In the genomic region with DNA sequence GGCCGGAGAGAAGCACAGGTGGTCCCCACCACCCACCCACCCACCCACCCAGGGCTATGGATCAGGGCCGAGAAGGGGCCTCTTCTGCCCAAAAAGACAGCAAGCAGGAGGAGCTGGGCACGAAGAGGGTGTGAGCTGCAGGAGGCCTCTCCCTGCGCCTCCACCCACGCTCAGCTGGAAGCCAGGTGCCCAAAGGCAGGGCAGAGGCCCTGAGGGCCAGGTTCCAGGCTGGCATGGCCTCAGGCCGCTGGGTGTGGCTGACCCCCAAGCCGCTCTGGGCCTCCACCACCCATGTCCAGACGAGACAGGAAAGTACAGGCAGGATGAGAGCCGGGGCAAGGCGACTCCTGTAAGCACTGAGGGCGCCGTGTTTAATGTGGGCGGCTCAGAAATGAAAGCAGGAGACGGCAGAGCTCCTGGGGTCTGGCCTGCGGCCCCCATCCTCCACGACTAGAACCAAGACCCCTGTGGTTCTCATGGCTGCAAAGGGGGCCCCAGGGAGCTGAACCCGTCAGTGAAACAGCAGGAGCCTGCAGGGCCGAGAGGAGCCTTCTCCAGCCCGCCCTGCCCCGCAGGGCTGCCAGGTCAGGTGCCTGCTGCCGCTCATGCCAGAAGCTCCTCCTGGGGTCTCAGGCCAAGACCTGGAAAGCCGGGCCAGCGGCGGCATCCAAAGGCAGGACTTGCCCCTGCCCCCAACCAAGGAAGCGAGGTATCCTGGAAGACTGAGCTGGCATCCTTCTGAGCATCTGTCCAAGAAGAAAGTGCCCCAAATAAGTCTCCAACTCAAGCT, we compare ENCODE assay signal across 22 cellular contexts. TPM values are rescaled to one million over a fixed set of nuclear protein-coding genes. Genes with fewer than 3 reads are reported as not detected.
A peak's percentile ranks its signal among the peaks of the same experiment; 100 is the strongest.
DNase-seq lines count a peak whose midpoint lies in the region; ATAC-seq, FAIRE-seq and TF ChIP-seq lines count a peak whose summit lies in the region.
"Had no signal": no experiment of that assay in that cellular context is flagged by ENCODE, and none has a peak within 500 bp of the region (broad histone marks: within the 10 kb centered on the region; RNA-seq: fewer than 3 reads in every experiment).

No MANE protein-coding gene starts in this region.

- H3K4me1 ChIP-seq in HepG2 (ENCODE audit: insufficient read depth, low read length), result peaks cover 3% of the 10 kb centered on the region; the same call in 1 of the 2 replicates
- no peaks in the 10 kb centered on the region for H3K4me1 ChIP-seq in right lobe of liver
- H3K4me1 ChIP-seq in keratinocyte (ENCODE audit: control insufficient read depth, extremely low read depth, insufficient read depth, low read length), result peaks cover 7% of the 10 kb centered on the region
- H3K4me1 ChIP-seq in heart left ventricle, result peaks cover 0 to 2% (median 0%) of the 10 kb centered on the region in 12 donors
- H3K4me1 ChIP-seq: BLaER1, SJCRH30 had no signal

- H3K27me3 Mint-ChIP-seq in natural killer cell (ENCODE audit: low read depth in 2 of 2), result no peaks in the 10 kb centered on the region

- no peak overlapping the region for H3K4me2 ChIP-seq in HepG2 (ENCODE audit: low read depth, low read length)
- peak overlapping the region; percentile 8 for H3K4me2 ChIP-seq in keratinocyte (ENCODE audit: control insufficient read depth, extremely low read depth, insufficient read depth, low read depth, low read length)
- H3K4me2 ChIP-seq: BLaER1 had no signal

- no peak for TF ChIP-seq RAD21 in HepG2 (CRISPR knock-in tag; IDR thresholded peaks at IDR 0.05)

- intact Hi-C loops in HepG2 (cut with micrococcal nuclease; ENCODE audit: unreplicated experiment), result no loop called here
- intact Hi-C loops in right lobe of liver (cut with DNase I), result no loop called here
- intact Hi-C loops in natural killer cell (cut with micrococcal nuclease), result no loop called here
- intact Hi-C loops in heart left ventricle (cut with DNase I), result no loop called here

- no peak for DNase-seq in HepG2 (ENCODE audit: low spot score)
- DNase-seq in right lobe of liver, result no peak
- DNase-seq in RWPE1 (ENCODE audit: low spot score), result peak; percentile 42
- DNase-seq in keratinocyte (ENCODE audit: low read depth, low spot score), result no peak
- no peak for DNase-seq in islet precursor cell
- DNase-seq in natural killer cell, result no peak
- DNase-seq in heart left ventricle, result no peak
- DNase-seq: CD4-positive, CD25-positive, alpha-beta regulatory T cell; Kasumi-1; NCI-H2029 treated with DMSO at 0.1 percent for 48 hours; NCI-H446 treated with DMSO at 0.1 percent for 48 hours; NCI-H526 treated with DMSO at 0.1 percent for 48 hours; SJCRH30 had no signal

- no peaks in the 10 kb centered on the region for H3K9me1 ChIP-seq in keratinocyte (ENCODE audit: control insufficient read depth, extremely low read depth, insufficient read depth, low read length)

- no peak for TF ChIP-seq EP300 in HepG2 (IDR thresholded peaks at IDR 0.05; ENCODE audit: low read depth in 2 of 2, low read length in 2 of 2)
- no peak for TF ChIP-seq EP300 in HepG2 (CRISPR knock-in tag; IDR thresholded peaks at IDR 0.05; ENCODE audit: borderline replicate concordance)

- H3K79me2 ChIP-seq in HepG2 (ENCODE audit: insufficient read depth, low read length) (no peaks in the 10 kb centered on the region), keratinocyte (ENCODE audit: control insufficient read depth, insufficient read depth, low read length) (no peaks in the 10 kb centered on the region)

- no peaks in the 10 kb centered on the region for H3K36me3 ChIP-seq in HepG2 (replicated peaks in 1 of 2; ENCODE audit: control insufficient read depth in 1 of 2, insufficient read depth in 2 of 2, low read length in 2 of 2)
- no peaks in the 10 kb centered on the region for H3K36me3 ChIP-seq in right lobe of liver
- no peaks in the 10 kb centered on the region for H3K36me3 ChIP-seq in keratinocyte (ENCODE audit: control insufficient read depth in 2 of 2, extremely low read depth in 1 of 2, insufficient read depth in 2 of 2, low read length in 2 of 2)
- H3K36me3 ChIP-seq in heart left ventricle, result no peaks in the 10 kb centered on the region
- H3K36me3 ChIP-seq: SJCRH30 had no signal

- ATAC-seq in HepG2, result no peak
- no peak for ATAC-seq in right lobe of liver
- ATAC-seq in natural killer cell, result no peak
- no peak for ATAC-seq in heart left ventricle
- ATAC-seq: K562, Right ventricle myocardium inferior, SK-N-SH treated with all-trans-retinoic acid at 6 μM for 48 hours had no signal

- H3K4me1 Mint-ChIP-seq in natural killer cell, result no peaks in the 10 kb centered on the region
- H3K4me1 Mint-ChIP-seq: CD4-positive, CD25-positive, alpha-beta regulatory T cell had no signal

- H3K9me3 Mint-ChIP-seq in natural killer cell, result no peaks in the 10 kb centered on the region

- H3K36me3 Mint-ChIP-seq in natural killer cell, result no peaks in the 10 kb centered on the region
- H3K36me3 Mint-ChIP-seq: CD4-positive, CD25-positive, alpha-beta regulatory T cell had no signal

- FAIRE-seq in HepG2 (lab: Jason Lieb, UNC), result no peak
- no peak for FAIRE-seq in keratinocyte (lab: Jason Lieb, UNC)
- FAIRE-seq: A204.1, D721Med, GM19239, H1, K562, RCC 7860 had no signal

- POLR2A ChIA-PET in HepG2 (lab: Yijun Ruan, JAX) (no interaction called here), RWPE1 (lab: Yijun Ruan, JAX; ENCODE audit: low non-redundant PET) (no interaction called here)

- H3K4me3 Mint-ChIP-seq in natural killer cell, result no peak overlapping the region
- H3K4me3 Mint-ChIP-seq: CD4-positive, CD25-positive, alpha-beta regulatory T cell had no signal

- H3K9ac ChIP-seq in HepG2 (ENCODE audit: insufficient read depth, low read depth, low read length) (no peak overlapping the region), keratinocyte (ENCODE audit: control insufficient read depth, extremely low read depth, insufficient read depth, low read length) (no peak overlapping the region)
- H3K9ac ChIP-seq: BLaER1 had no signal

- dilution Hi-C loops in keratinocyte (cut with MboI; ENCODE audit: extremely low pct_ligation_motif_present, low sequenced_read_pairs), result no loop called here

- no peak for TF ChIP-seq CTCF in HepG2 (CRISPR knock-in tag; IDR thresholded peaks at IDR 0.05)
- no peak for TF ChIP-seq CTCF in right lobe of liver (IDR thresholded peaks at IDR 0.05)
- TF ChIP-seq CTCF in RWPE1 (conservative IDR thresholded peaks at IDR 0.05; ENCODE audit: low read depth), result no peak
- TF ChIP-seq CTCF in keratinocyte (optimal IDR thresholded peaks at IDR 0.05 in 1 of 3, IDR thresholded peaks at IDR 0.05 in 1 of 3, conservative IDR thresholded peaks at IDR 0.05 in 1 of 3; ENCODE audit: extremely low read depth in 1 of 3, insufficient read depth in 2 of 3, low read length in 3 of 3), result no peak
- TF ChIP-seq CTCF in natural killer cell (IDR thresholded peaks at IDR 0.05), result no peak
- TF ChIP-seq CTCF in heart left ventricle (IDR thresholded peaks at IDR 0.05), result no peak

- H3K4me3 ChIP-seq in HepG2 (replicated peaks in 1 of 3; ENCODE audit: insufficient read depth in 1 of 3, low read depth in 2 of 3, low read length in 3 of 3), result no peak overlapping the region
- no peak overlapping the region for H3K4me3 ChIP-seq in right lobe of liver
- H3K4me3 ChIP-seq in keratinocyte (ENCODE audit: control insufficient read depth in 2 of 3, extremely low read depth in 1 of 3, insufficient read depth in 2 of 3, low read depth in 1 of 3, low read length in 3 of 3), result no peak overlapping the region
- no peak overlapping the region for H3K4me3 ChIP-seq in heart left ventricle
- H3K4me3 ChIP-seq: BLaER1, K562, SJCRH30 had no signal

- CTCF ChIA-PET in HepG2 (lab: Yijun Ruan, JAX; ENCODE audit: low intra/inter-chr PET ratio, low total read pairs), result no interaction called here
- CTCF ChIA-PET in RWPE1 (lab: Yijun Ruan, JAX), result interaction anchor here (0.7 to 1.8 kb wide), 4 partner anchors 51 to 102 kb away, joined by 4 to 9 read pairs (median 6); no protein-coding TSS in a partner anchor

- peaks cover 7% of the 10 kb centered on the region; the same call in 1 of the 2 replicates for H4K20me1 ChIP-seq in HepG2 (ENCODE audit: insufficient read depth, low read length)
- H4K20me1 ChIP-seq in keratinocyte (ENCODE audit: control insufficient read depth, extremely low read depth, insufficient read depth, low read length), result no peaks in the 10 kb centered on the region

- no peak overlapping the region for H2AFZ ChIP-seq in HepG2 (ENCODE audit: low read length)
- no peak overlapping the region for H2AFZ ChIP-seq in keratinocyte (ENCODE audit: control insufficient read depth, low read length)

- no TSS peak for BruUV-seq in HepG2 (replicated peaks; lab: Mats Ljungman, UMichigan)

- in situ Hi-C loops in HepG2 (cut with HindIII; ENCODE audit: extremely low pct_ligation_motif_present, low pct_unique_long_range_greater_than_20kb), result no loop called here

- H3K27ac ChIP-seq in HepG2 (ENCODE audit: extremely low read length, insufficient read depth, low read length), result no peak overlapping the region
- no peak overlapping the region for H3K27ac ChIP-seq in right lobe of liver
- peak overlapping the region; percentile 94 for H3K27ac ChIP-seq in RWPE1
- H3K27ac ChIP-seq in keratinocyte (ENCODE audit: control insufficient read depth, insufficient read depth, low read length), result no peak overlapping the region
- no peak overlapping the region for H3K27ac ChIP-seq in heart left ventricle
- H3K27ac ChIP-seq: BLaER1, SJCRH30 had no signal

- 30% methylated on average over 11 of the region's 25 CpGs for WGBS in HepG2 (ENCODE audit: low lambda C conversion rate)
- WGBS in right lobe of liver (ENCODE audit: insufficient coverage, low coverage, low lambda C conversion rate, missing lambda C conversion rate), result 40% methylated on average over 2 of the region's 25 CpGs
- 86 to 87% (median 87%) methylated on average over 21 to 25 of the region's 25 CpGs for WGBS in heart left ventricle, 4 donors

- no peak overlapping the region for H3K27ac Mint-ChIP-seq in natural killer cell
- H3K27ac Mint-ChIP-seq: CD4-positive, CD25-positive, alpha-beta regulatory T cell had no signal

- H3K27me3 ChIP-seq in HepG2 (ENCODE audit: control insufficient read depth in 1 of 2, insufficient read depth in 2 of 2, low read length in 2 of 2) (peaks cover 5 to 55% of the 10 kb centered on the region in 2 experiments; a peak in 4 of 5 replicates), right lobe of liver (no peaks in the 10 kb centered on the region), keratinocyte (ENCODE audit: control insufficient read depth, extremely low read depth, insufficient read depth, low read length) (peaks cover 41% of the 10 kb centered on the region), heart left ventricle (no peaks in the 10 kb centered on the region)
- H3K27me3 ChIP-seq: BLaER1 had no signal

- H3K9me3 ChIP-seq in HepG2 (ENCODE audit: low read length) (no peaks in the 10 kb centered on the region), right lobe of liver (no peaks in the 10 kb centered on the region), keratinocyte (ENCODE audit: control insufficient read depth, low read depth, low read length) (no peaks in the 10 kb centered on the region), heart left ventricle (peaks cover 0 to 5% (median 0%) of the 10 kb centered on the region in 12 donors)
- H3K9me3 ChIP-seq: SJCRH30 had no signal

- TF ChIP-seq POLR2A in HepG2 (IDR thresholded peaks at IDR 0.05; ENCODE audit: insufficient read depth in 1 of 2, low read depth in 2 of 2, low read length in 2 of 2) (no peak), right lobe of liver (IDR thresholded peaks at IDR 0.05) (no peak), heart left ventricle (IDR thresholded peaks at IDR 0.05) (no peak)

RNA-seq across cellular contexts. Expression of a gene that starts 56.0 kb away (rescaled TPM):
- total RNA-seq in HepG2 (2016; rRNA removed; fragmentation: Illumina TruSeq; extraction: Trizol) (0.76 and 1.9 TPM in 2 replicates), right lobe of liver (1 to 10 TPM; 2.2 to 9.6 (median 4.4) TPM), natural killer cell (10 to 100 TPM in 1 of 3 donors, 1 to 10 TPM in 2; 3.1 to 15.6 (median 5.1) TPM), heart left ventricle (10 to 100 TPM in 2 of 9 donors, 1 to 10 TPM in 7; 1.9 to 16.2 (median 5.9) TPM)
- 0.18 and 0.61 TPM in 2 replicates for total RNA-seq in HepG2 (2016; cell fraction: cytosol; rRNA removed; fragmentation: Illumina TruSeq; extraction: Trizol; ENCODE audit: low read depth)
- total RNA-seq in HepG2 (2016; cell fraction: insoluble cytoplasmic fraction; rRNA removed; fragmentation: Illumina TruSeq; extraction: Trizol), result 0.70 and 2.7 TPM in 2 replicates
- total RNA-seq in HepG2 (2016; cell fraction: membrane; rRNA removed; fragmentation: Illumina TruSeq; extraction: Trizol), result 0.52 and 0.96 TPM in 2 replicates
- total RNA-seq in HepG2 (2016; cell fraction: nucleus; rRNA removed; fragmentation: Illumina TruSeq; extraction: Trizol), result 2.7 and 3.4 TPM in 2 replicates
- polyA plus RNA-seq in HepG2 (2011; rRNA removed) (1.9 and 3.5 TPM in 2 replicates), keratinocyte (0.24 to 0.71 TPM (median 0.42 TPM) in 3 replicates), heart left ventricle (1 to 10 TPM; 2.0 to 4.3 TPM)
- 0.90 and 1.8 TPM in 2 replicates for polyA plus RNA-seq in HepG2 (2011; cell fraction: cytosol; rRNA removed)
- 68.1 and 94.7 TPM in 2 replicates for polyA plus RNA-seq in HepG2 (2011; cell fraction: nucleus; rRNA removed)
- 3.6 and 4.8 TPM in 2 replicates for polyA plus RNA-seq in HepG2 (2012)
- 0.09 and 0.19 TPM in 2 replicates for polyA plus RNA-seq in HepG2 (2016; cell fraction: cytosol; fragmentation: Illumina TruSeq; extraction: Trizol; ENCODE audit: low read depth)
- 0.80 and 1.3 TPM in 2 replicates for polyA plus RNA-seq in HepG2 (2016; cell fraction: insoluble cytoplasmic fraction; fragmentation: Illumina TruSeq; extraction: Trizol; ENCODE audit: low read depth)
- polyA plus RNA-seq in HepG2 (2016; cell fraction: membrane; fragmentation: Illumina TruSeq; extraction: Trizol; ENCODE audit: low read depth), result 0.19 and 0.34 TPM in 2 replicates
- 8.1 and 10.4 TPM in 2 replicates for polyA plus RNA-seq in HepG2 (2016; cell fraction: nucleus; fragmentation: Illumina TruSeq; extraction: Trizol; ENCODE audit: insufficient read depth, low read depth)
- 3.5 and 4.6 TPM in 2 replicates for polyA minus RNA-seq in HepG2 (2011; rRNA and poly(A)+ RNA removed; ENCODE audit: low replicate concordance)
- polyA minus RNA-seq in HepG2 (2011; cell fraction: cytosol; rRNA and poly(A)+ RNA removed), result 1.7 and 2.4 TPM in 2 replicates
- 5.6 and 10.6 TPM in 2 replicates for polyA minus RNA-seq in HepG2 (2011; cell fraction: nucleus; rRNA and poly(A)+ RNA removed)
- polyA plus RNA-seq in keratinocyte (2011; ENCODE audit: low read depth), result 0.41 TPM
- 0.06 and 0.23 TPM in 2 replicates for polyA plus RNA-seq in keratinocyte (2011; cell fraction: cytosol; rRNA removed)
- 2.1 and 3.7 TPM in 2 replicates for polyA plus RNA-seq in keratinocyte (2011; cell fraction: nucleus; rRNA removed)
- 0.83 and 0.87 TPM in 2 replicates for polyA plus RNA-seq in keratinocyte (2012; ENCODE audit: low replicate concordance)
- 0.22 to 0.36 TPM (median 0.26 TPM) in 3 replicates for polyA minus RNA-seq in keratinocyte
- 2.9 TPM for polyA minus RNA-seq in keratinocyte (2011; cell fraction: cytosol; rRNA and poly(A)+ RNA removed)
- polyA minus RNA-seq in keratinocyte (2011; cell fraction: nucleus; rRNA and poly(A)+ RNA removed), result 4.4 and 7.2 TPM in 2 replicates
- total RNA-seq: SJCRH30 had no signal
